ENCODE assay signal across 1 cellular context in genomic region chr2:108958632-108959341, GRCh38.
TF ChIP-seq lines count a peak whose summit lies in the region.

No MANE protein-coding gene starts in this region.

TF ChIP-seq in HCT116, 20 proteins besides CTCF, POLR2A, EP300 and RAD21 (continued from another document):
- TF ChIP-seq REST (IDR thresholded peaks at IDR 0.05; ENCODE audit: low read depth) (no peak), POLR2AphosphoS5 (IDR thresholded peaks at IDR 0.05; ENCODE audit: low read depth, low read length) (no peak)
